In the genomic region with DNA sequence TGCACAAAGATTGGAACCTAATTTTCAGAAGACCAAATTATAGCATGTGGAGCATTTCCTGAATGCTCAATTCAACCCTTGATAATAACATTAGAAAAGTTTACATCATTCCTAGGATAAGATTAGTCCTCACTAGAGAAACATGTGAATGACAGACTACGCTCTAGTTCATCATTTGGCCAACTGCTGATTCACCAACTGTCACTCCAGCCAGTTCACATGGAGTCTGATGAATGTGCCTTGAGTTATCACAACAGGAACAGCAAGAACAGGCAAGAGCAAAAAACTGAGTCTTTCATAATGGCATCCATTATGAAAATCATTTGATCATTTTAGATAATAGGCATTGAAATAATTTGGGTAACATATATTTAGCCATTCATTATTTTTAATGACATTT, we compare ENCODE assay signal across 23 cellular contexts.
"Had no signal": no experiment of that assay in that cellular context is flagged by ENCODE, and none has a peak within 500 bp of the region (broad histone marks: within the 10 kb centered on the region; RNA-seq: fewer than 3 reads in every experiment).

No MANE protein-coding gene starts in this region.

- H3K9me3 ChIP-seq: adrenal gland, gastrocnemius medialis, sigmoid colon, suprapubic skin had no signal

- H3K36me3 ChIP-seq: adrenal gland, gastrocnemius medialis, left ventricle myocardium inferior, neural progenitor cell, sigmoid colon, stomach, suprapubic skin, tibial nerve had no signal

- ATAC-seq: activated CD4-positive, alpha-beta T cell treated with anti-CD3 and anti-CD28 coated beads for 36 hours; activated T-helper 17 cell treated with anti-CD3 and anti-CD28 coated beads, Interleukin-2, amount 50 U/mL, for 72 hours; esophagus mucosa; gastrocnemius medialis; naive thymus-derived CD4-positive, alpha-beta T cell; stimulated activated memory B cell treated with anti-CD40 and anti-IgM and Interleukin-4, amounts not matched to agents 10 μg/mL and 1 μg/mL and 100 μg/mL, for 72 hours; WTC11 had no signal

- H3K27me3 ChIP-seq: adrenal gland, gastrocnemius medialis, neural progenitor cell, sigmoid colon, stomach, suprapubic skin, tibial nerve had no signal

- H3K27ac ChIP-seq: adrenal gland, gastrocnemius medialis, left ventricle myocardium inferior, neural progenitor cell, sigmoid colon, stomach, suprapubic skin, tibial nerve had no signal

- H3K4me1 ChIP-seq: adrenal gland, gastrocnemius medialis, left ventricle myocardium inferior, neural progenitor cell, stomach, suprapubic skin, tibial nerve had no signal

- H3K4me3 ChIP-seq: adrenal gland, gastrocnemius medialis, left ventricle myocardium inferior, neural progenitor cell, sigmoid colon, smooth muscle cell, stomach, suprapubic skin, tibial nerve had no signal

- DNase-seq: activated CD4-positive, alpha-beta T cell treated with anti-CD3 and anti-CD28 coated beads for 36 hours; activated CD4-positive, alpha-beta T cell treated with anti-CD3 and anti-CD28 coated beads, Interleukin-2, amount 50 U/mL, for 4 hours; activated CD8-positive, alpha-beta memory T cell treated with anti-CD3 and anti-CD28 coated beads for 24 hours; activated CD8-positive, alpha-beta memory T cell treated with anti-CD3 and anti-CD28 coated beads, Interleukin-2, amount 50 U/mL, for 4 hours; activated naive CD4-positive, alpha-beta T cell; activated T-cell treated with anti-CD3 and anti-CD28 coated beads, Interleukin-2, amount 50 U/mL, for 24 hours; adrenal gland; gastrocnemius medialis; hypothalamus; left ventricle myocardium inferior; naive thymus-derived CD4-positive, alpha-beta T cell; retina; sigmoid colon; stimulated activated CD4-positive, alpha-beta T cell treated with anti-CD3 and anti-CD28 coated beads, Interleukin-15, amount 100 ng/mL, for 24 hours; stomach had no signal
